ENCODE assay signal across 14 cellular contexts in the genomic region with DNA sequence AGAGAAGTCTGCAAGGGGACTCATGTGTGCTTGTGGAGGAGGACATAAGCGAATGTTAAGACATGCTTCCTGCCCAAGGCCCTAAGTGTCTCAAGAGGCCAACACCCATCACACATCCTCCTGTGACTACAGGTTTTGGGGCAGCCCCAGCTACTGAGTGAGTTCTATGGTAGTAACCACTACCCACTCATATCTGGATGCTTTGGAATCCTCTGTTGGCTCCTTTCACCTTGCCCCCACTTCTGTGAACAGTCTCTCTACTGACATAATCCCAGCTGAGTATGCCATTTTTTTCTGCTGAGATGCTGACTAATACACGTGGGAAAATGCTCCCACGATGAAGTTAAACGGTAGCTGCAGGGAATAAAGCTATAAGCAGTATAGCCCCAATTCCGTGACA.
DNase-seq lines count a peak whose midpoint lies in the region; ATAC-seq and TF ChIP-seq lines count a peak whose summit lies in the region.
"Had no signal": no experiment of that assay in that cellular context is flagged by ENCODE, and none has a peak within 500 bp of the region (broad histone marks: within the 10 kb centered on the region; RNA-seq: fewer than 3 reads in every experiment).

No MANE protein-coding gene starts in this region.

- H3K27ac ChIP-seq in breast epithelium (no peak overlapping the region), stomach (peak overlapping the region in 3 of 5 donors; percentile 15 to 78 (median 57)), Peyer's patch (peak overlapping the region in 1 of 4 donors; percentile 16)
- H3K27ac ChIP-seq: C4-2B had no signal

- H3K27ac Mint-ChIP-seq in MCF 10A (ENCODE audit: low read depth, unreplicated experiment) = peak overlapping the region; percentile 17
- H3K27ac Mint-ChIP-seq in activated T-cell treated with anti-CD3 and anti-CD28 coated beads, Interleukin-2, amount 50 U/mL, for 72 hours = no peak overlapping the region

- H3K27me3 ChIP-seq in breast epithelium (no peaks in the 10 kb centered on the region), stomach (no peaks in the 10 kb centered on the region), Peyer's patch (no peaks in the 10 kb centered on the region)

- no peaks in the 10 kb centered on the region for H3K27me3 Mint-ChIP-seq in MCF 10A (ENCODE audit: insufficient read depth, unreplicated experiment)
- H3K27me3 Mint-ChIP-seq in activated T-cell treated with anti-CD3 and anti-CD28 coated beads, Interleukin-2, amount 50 U/mL, for 72 hours (ENCODE audit: low read depth) = no peaks in the 10 kb centered on the region

- H3K36me3 Mint-ChIP-seq in MCF 10A (ENCODE audit: insufficient read depth, unreplicated experiment) = peaks cover 55% of the 10 kb centered on the region
- H3K36me3 Mint-ChIP-seq in activated T-cell treated with anti-CD3 and anti-CD28 coated beads, Interleukin-2, amount 50 U/mL, for 72 hours (ENCODE audit: insufficient read depth in 2 of 2) = peaks cover 2 to 8% of the 10 kb centered on the region in 2 donors

- no peaks in the 10 kb centered on the region for H3K4me1 Mint-ChIP-seq in MCF 10A (ENCODE audit: insufficient read depth, unreplicated experiment)
- peaks cover 28% of the 10 kb centered on the region for H3K4me1 Mint-ChIP-seq in activated T-cell treated with anti-CD3 and anti-CD28 coated beads, Interleukin-2, amount 50 U/mL, for 72 hours (ENCODE audit: low read depth)

- CTCF ChIA-PET in MCF 10A (lab: Yijun Ruan, JAX) = no interaction called here

- in situ Hi-C loops in KBM-7 (cut with MboI; ENCODE audit: low pct_unique_long_range_greater_than_20kb, low sequenced_read_pairs) = no loop called here

- DNase-seq in MCF 10A (ENCODE audit: unreplicated experiment) (no peak), breast epithelium (ENCODE audit: low spot score in 2 of 2) (no peak), hepatic stellate cell (ENCODE audit: low spot score) (peak; percentile 44), stomach (no peak), KBM-7 (no peak), Peyer's patch (no peak)
- DNase-seq in activated T-cell treated with anti-CD3 and anti-CD28 coated beads, Interleukin-2, amount 50 U/mL, for 72 hours = peak; percentile 52 to 66
- no peak for DNase-seq in activated CD4-positive, CD25-positive, alpha-beta regulatory T cell treated with anti-CD3 and anti-CD28 coated beads, Interleukin-2, amount 50 U/mL, for 72 hours
- DNase-seq: effector memory CD4-positive, alpha-beta T cell; GOT3; islet precursor cell; NCI-H187; SHP77 treated with DMSO at 0.1 percent for 48 hours had no signal

- BruUV-seq in MCF 10A (replicated peaks; lab: Mats Ljungman, UMichigan) = no TSS peak

- TF ChIP-seq CTCF in MCF 10A (IDR thresholded peaks at IDR 0.05; ENCODE audit: unreplicated experiment) = no peak
- TF ChIP-seq CTCF in breast epithelium (IDR thresholded peaks at IDR 0.05) = no peak
- no peak for TF ChIP-seq CTCF in stomach (IDR thresholded peaks at IDR 0.05)
- no peak for TF ChIP-seq CTCF in Peyer's patch (IDR thresholded peaks at IDR 0.05)

- no peaks in the 10 kb centered on the region for H3K9me3 ChIP-seq in breast epithelium
- no peaks in the 10 kb centered on the region for H3K9me3 ChIP-seq in stomach
- H3K9me3 ChIP-seq in Peyer's patch = no peaks in the 10 kb centered on the region

- intact Hi-C loops in MCF 10A (cut with micrococcal nuclease) (no loop called here), breast epithelium (cut with DNase I; ENCODE audit: low total_unique reads) (no loop called here), stomach (cut with DNase I; ENCODE audit: low total_unique reads) (no loop called here)

- H3K9me3 Mint-ChIP-seq in MCF 10A (ENCODE audit: unreplicated experiment) = no peaks in the 10 kb centered on the region
- no peaks in the 10 kb centered on the region for H3K9me3 Mint-ChIP-seq in activated T-cell treated with anti-CD3 and anti-CD28 coated beads, Interleukin-2, amount 50 U/mL, for 72 hours

- no peaks in the 10 kb centered on the region for H3K36me3 ChIP-seq in breast epithelium
- peaks cover 27 to 69% (median 65%) of the 10 kb centered on the region in 4 donors for H3K36me3 ChIP-seq in stomach
- H3K36me3 ChIP-seq in Peyer's patch = peaks cover 0 to 42% (median 0%) of the 10 kb centered on the region in 3 donors

- H3K4me3 Mint-ChIP-seq in MCF 10A (ENCODE audit: unreplicated experiment) = no peak overlapping the region
- peak overlapping the region; percentile 1 to 5 for H3K4me3 Mint-ChIP-seq in activated T-cell treated with anti-CD3 and anti-CD28 coated beads, Interleukin-2, amount 50 U/mL, for 72 hours

- 54 to 81% (median 76%) methylated on average over 5 of the region's 5 CpGs for WGBS in stomach, 5 donors

- no peaks in the 10 kb centered on the region for H3K4me1 ChIP-seq in breast epithelium
- H3K4me1 ChIP-seq in stomach = peaks cover 0 to 32% (median 0%) of the 10 kb centered on the region in 4 donors
- H3K4me1 ChIP-seq in Peyer's patch = no peaks in the 10 kb centered on the region

- POLR2A ChIA-PET in MCF 10A (lab: Yijun Ruan, JAX) = interaction anchor here (0.6 kb wide), 2 partner anchors 137 to 153 kb away, joined by 3 to 4 read pairs; a partner anchor contains a TSS

- no peak overlapping the region for H3K4me3 ChIP-seq in breast epithelium
- no peak overlapping the region for H3K4me3 ChIP-seq in stomach
- H3K4me3 ChIP-seq in Peyer's patch = no peak overlapping the region

- ATAC-seq in activated T-cell treated with anti-CD3 and anti-CD28 coated beads, Interleukin-2, amount 50 U/mL, for 72 hours (replicated peaks in 1 of 2) = peak; percentile 97 to 98

- no peak for TF ChIP-seq EP300 in stomach (IDR thresholded peaks at IDR 0.05)

- TF ChIP-seq POLR2A in breast epithelium (IDR thresholded peaks at IDR 0.05) (no peak), stomach (IDR thresholded peaks at IDR 0.05) (no peak), Peyer's patch (IDR thresholded peaks at IDR 0.05) (no peak)

Comparison
In these comparisons a context has a peak if more than half of its experiments do, and no peak if none do; other contexts are left out.
1. DNase-seq: peak in activated T-cell treated with anti-CD3 and anti-CD28 coated beads, Interleukin-2, amount 50 U/mL, for 72 hours (2 of 2) and hepatic stellate cell (single experiment); none in MCF 10A (single experiment), breast epithelium (0 of 2), stomach (single experiment), KBM-7 (single experiment), Peyer's patch (0 of 3) and activated CD4-positive, CD25-positive, alpha-beta regulatory T cell treated with anti-CD3 and anti-CD28 coated beads, Interleukin-2, amount 50 U/mL, for 72 hours (single experiment).
2. H3K27ac ChIP-seq: peak in stomach (3 of 5); none in breast epithelium (0 of 2).